8 cellular contexts compared by ENCODE assay signal in the genomic region with DNA sequence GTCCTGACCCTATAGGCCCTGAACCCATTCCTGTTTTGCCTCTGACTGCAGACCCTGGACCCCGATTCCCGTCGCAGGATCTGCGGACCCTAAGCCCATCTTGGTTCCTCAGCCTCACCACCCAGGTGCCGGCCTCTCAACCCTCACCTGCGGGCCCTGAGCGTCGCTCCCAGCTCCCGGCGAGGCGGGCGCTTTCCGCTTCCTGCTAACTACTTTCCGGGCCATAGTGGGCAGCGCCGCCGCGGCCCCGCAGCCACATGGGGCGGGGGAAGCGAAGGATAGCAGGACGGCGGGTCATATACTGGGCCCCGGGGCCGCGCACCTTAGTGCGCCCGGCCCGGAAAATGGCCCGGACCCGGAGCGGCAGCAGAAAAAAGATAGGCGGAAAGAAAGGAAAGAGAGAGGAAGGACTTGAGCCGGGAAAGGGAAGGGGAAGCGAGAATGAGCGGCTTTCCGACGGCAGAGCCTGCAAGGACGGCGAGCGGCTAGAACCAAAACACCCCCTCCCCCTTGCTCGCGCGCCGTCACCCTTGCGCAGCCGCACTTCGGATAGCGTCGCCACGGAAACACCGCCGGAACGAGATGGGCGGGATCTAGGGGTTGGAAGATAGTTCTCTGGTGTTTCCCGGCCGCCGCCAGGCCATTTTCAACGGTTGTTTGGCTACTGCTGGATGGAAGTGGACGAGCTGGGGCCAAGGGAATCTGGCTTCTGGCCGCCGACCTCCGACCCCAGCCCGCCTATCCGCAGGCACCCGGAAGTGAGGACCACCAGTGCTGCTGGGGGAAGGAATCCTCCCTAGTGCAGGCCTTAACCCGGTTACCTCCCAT. TPM values are rescaled to one million over a fixed set of nuclear protein-coding genes. Genes with fewer than 3 reads are reported as not detected.
DNase-seq lines count a peak whose midpoint lies in the region; FAIRE-seq and TF ChIP-seq lines count a peak whose summit lies in the region.

A gene (minus strand): TSS at position 492 of the 828 bp plus-strand sequence. CDS start 267 bp downstream, at position 225.

- H2AK5ac ChIP-seq in H9 (ENCODE audit: insufficient read length, low read length), result no peak within 1 kb of the TSS

- H2BK15ac ChIP-seq in H9 (ENCODE audit: low read depth, low read length), result no peak within 1 kb of the TSS

- no peaks in the 10 kb centered on the region; a peak in 1 of 5 replicates for H3K9me3 Mint-ChIP-seq in H9

- peak within 1 kb of the TSS; percentile 80 for H3K18ac ChIP-seq in H9 (ENCODE audit: insufficient read length, low read depth, low read length)

- peak; percentile 95 for FAIRE-seq in G401.6 (lab: Jason Lieb, UNC)

- H4K91ac ChIP-seq in H9 (ENCODE audit: insufficient read length, low read depth, low read length), result no peak within 1 kb of the TSS

- peak within 1 kb of the TSS; percentile 24 for H2AFZ ChIP-seq in H9 (ENCODE audit: low read length)
- H2AFZ ChIP-seq in neuron (ENCODE audit: low read depth, low read length), result peak within 1 kb of the TSS; percentile 71

- peaks cover 11% of the 10 kb centered on the region for H3K23me2 ChIP-seq in H9 (ENCODE audit: insufficient read length, low read depth, low read length, poor library complexity, severe bottlenecking)

- peaks cover 15 to 25% of the 10 kb centered on the region in 2 experiments for H3K4me1 Mint-ChIP-seq in H9

- H3K9me3 ChIP-seq in H9 (ENCODE audit: control insufficient read depth, low read depth, low read length) (no peaks in the 10 kb centered on the region), MG63 (no peaks in the 10 kb centered on the region), neuron (ENCODE audit: low read length) (no peaks in the 10 kb centered on the region)

- H4K20me1 ChIP-seq in H9 (ENCODE audit: control insufficient read depth, insufficient read depth, insufficient read length), result no peaks in the 10 kb centered on the region

- H3K4ac ChIP-seq in H9 (ENCODE audit: low read depth, low read length), result no peak within 1 kb of the TSS

- H3K79me2 ChIP-seq in H9 (ENCODE audit: insufficient read depth, low read length), result peaks cover 11% of the 10 kb centered on the region; the same call in 1 of the 2 replicates

- DNase-seq in H9 (peak; percentile 91), MG63 (peak; percentile 84), SK-N-DZ (ENCODE audit: low spot score) (peak; percentile 92), foreskin melanocyte (peak; percentile 89), stromal cell of bone marrow (ENCODE audit: low read depth) (peak; percentile 86)
- DNase-seq in activated naive CD4-positive, alpha-beta T cell treated with Interleukin-2 at 50 U/mL for 16 hours, result peak; percentile 91

- peaks cover 17 to 31% (median 30%) of the 10 kb centered on the region in 3 experiments; a peak in 6 of 7 replicates for H3K36me3 Mint-ChIP-seq in H9 (ENCODE audit: insufficient read depth in 1 of 3, low read depth in 3 of 3)

- H3K4me3 ChIP-seq in MG63 (peak within 1 kb of the TSS; percentile 78), neuron (ENCODE audit: low read length) (peak within 1 kb of the TSS; percentile 69)

- H3K4me1 ChIP-seq in H9 (ENCODE audit: insufficient read depth, low read length) (peaks cover 4% of the 10 kb centered on the region; the same call in 1 of the 2 replicates), neuron (ENCODE audit: insufficient read depth, low read length) (peaks cover 24% of the 10 kb centered on the region)

- H3K4me3 Mint-ChIP-seq in H9, result peak within 1 kb of the TSS; percentile 92 to 98

- H3K27ac Mint-ChIP-seq in H9, result peak within 1 kb of the TSS; percentile 97 to 98 (median 97)

- peak within 1 kb of the TSS; percentile 90 for H3K9ac ChIP-seq in H9 (ENCODE audit: extremely low read depth, insufficient read length, low read length)

- no peak within 1 kb of the TSS for H4K8ac ChIP-seq in H9 (replicated peaks; ENCODE audit: insufficient read length, low read depth, low read length)

- no peak for TF ChIP-seq CTCF in H9 (conservative IDR thresholded peaks at IDR 0.05)

- no peak within 1 kb of the TSS for H2BK5ac ChIP-seq in H9 (ENCODE audit: insufficient read length, low read length)

- H3K4me2 ChIP-seq in H9 (ENCODE audit: insufficient read depth, insufficient read length, low read length), result peak within 1 kb of the TSS; percentile 98

- peak within 1 kb of the TSS; percentile 91 for H3K14ac ChIP-seq in H9 (ENCODE audit: insufficient read depth, low read length)

- WGBS in H9 (ENCODE audit: extremely low coverage, insufficient read length, low lambda C conversion rate), result no CpG with 5 or more reads among the region's 67 CpGs

- H2BK20ac ChIP-seq in H9 (ENCODE audit: low read depth, low read length, poor library complexity, severe bottlenecking), result no peak within 1 kb of the TSS

- H3K27me3 ChIP-seq in H9 (ENCODE audit: insufficient read depth, low read length) (no peaks in the 10 kb centered on the region), MG63 (no peaks in the 10 kb centered on the region), neuron (ENCODE audit: insufficient read depth, low read length) (no peaks in the 10 kb centered on the region)

- peak within 1 kb of the TSS; percentile 52 for H3K56ac ChIP-seq in H9 (ENCODE audit: insufficient read length, low read depth, low read length)

- H4K5ac ChIP-seq in H9 (ENCODE audit: insufficient read length, low read depth, low read length), result peak within 1 kb of the TSS; percentile 50

- H3K23ac ChIP-seq in H9 (ENCODE audit: insufficient read length, low read depth, low read length), result no peak within 1 kb of the TSS

- H3K36me3 ChIP-seq in MG63 (peaks cover 22% of the 10 kb centered on the region), neuron (ENCODE audit: insufficient read depth, low read length) (peaks cover 28% of the 10 kb centered on the region)

- no peak within 1 kb of the TSS for H2BK12ac ChIP-seq in H9 (ENCODE audit: insufficient read length, low read depth, low read length)

- H2BK120ac ChIP-seq in H9 (ENCODE audit: low read depth, low read length, poor library complexity, severe bottlenecking), result no peak within 1 kb of the TSS

- no peaks in the 10 kb centered on the region for H3K27me3 Mint-ChIP-seq in H9 (ENCODE audit: low read depth)

- peaks cover 5% of the 10 kb centered on the region for H3K79me1 ChIP-seq in H9 (ENCODE audit: insufficient read depth, low read depth, low read length, poor library complexity, severe bottlenecking)

- H3K27ac ChIP-seq in H9 (ENCODE audit: insufficient read length, low read depth, low read length), result peak within 1 kb of the TSS; percentile 18

- H3T11ph ChIP-seq in H9 (ENCODE audit: low read length), result no peak within 1 kb of the TSS

RNA-seq across cellular contexts. Expression of the gene that starts here (rescaled TPM):
- total RNA-seq in H9 (2021), result 32.7 and 33.6 TPM in 2 replicates
- 12.8 and 13.2 TPM in 2 replicates for total RNA-seq in MG63 (2014; rRNA removed; shearing (Covaris generic); ENCODE audit: low replicate concordance)
- polyA plus RNA-seq in SK-N-DZ (2014; cell fraction: cytosol; rRNA removed), result 42.1 and 52.8 TPM in 2 replicates
- polyA plus RNA-seq in SK-N-DZ (2014; cell fraction: nucleus; rRNA removed), result 19.9 and 24.5 TPM in 2 replicates

Comparison
In these comparisons a context has a peak if more than half of its experiments do, and no peak if none do; other contexts are left out.
1. Peak in every context shown above with its lines: DNase-seq, H3K4me3 ChIP-seq and H3K27ac ChIP-seq.